ENCODE assay signal across 34 cellular contexts in the genomic region with DNA sequence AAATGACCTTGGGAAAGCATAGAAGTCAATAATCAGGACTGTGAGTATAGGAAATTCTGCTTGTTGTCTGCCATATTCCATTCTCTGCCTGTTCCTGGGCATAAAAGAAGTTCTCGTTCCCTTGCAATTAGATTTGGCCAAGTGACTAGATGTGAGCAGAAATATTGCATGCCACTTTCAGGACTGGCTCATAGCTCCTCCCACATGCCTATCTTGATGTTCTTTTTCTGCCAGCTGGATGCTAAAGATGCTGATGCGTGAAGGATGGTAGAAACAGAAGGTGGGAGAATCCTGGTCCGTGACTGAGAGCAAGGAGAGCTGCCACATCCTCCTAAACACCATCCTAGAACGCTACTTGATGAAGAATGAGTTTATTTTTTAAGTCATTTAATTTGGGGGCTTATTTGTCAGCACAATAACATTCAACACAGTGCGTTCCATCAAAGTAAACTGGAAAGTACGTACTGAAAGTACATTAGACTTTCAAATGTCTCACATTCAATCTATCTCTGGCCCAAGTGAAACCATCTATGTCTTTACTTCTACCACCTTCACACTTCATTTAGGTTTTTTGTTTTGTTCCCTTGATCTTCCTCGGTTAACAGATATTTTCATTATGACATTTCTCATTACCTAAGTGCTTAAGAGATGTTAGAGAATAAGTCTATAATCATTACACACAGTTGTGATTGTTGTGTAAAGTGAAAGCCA.
"Had no signal": no experiment of that assay in that cellular context is flagged by ENCODE, and none has a peak within 500 bp of the region (broad histone marks: within the 10 kb centered on the region; RNA-seq: fewer than 3 reads in every experiment).

No MANE protein-coding gene starts in this region.

- DNase-seq: activated CD4-positive, alpha-beta T cell treated with anti-CD3 and anti-CD28 coated beads, Interleukin-2, amount 10 ng/mL, durations not matched to agents 7 days and 5 days; activated CD4-positive, CD25-positive, alpha-beta regulatory T cell treated with anti-CD3 and anti-CD28 coated beads, Interleukin-2, amount 50 U/mL, for 72 hours; activated CD8-positive, alpha-beta memory T cell treated with anti-CD3 and anti-CD28 coated beads, Interleukin-2, amount 10 ng/mL, durations not matched to agents 7 days and 5 days; activated CD8-positive, alpha-beta T cell treated with anti-CD3 and anti-CD28 coated beads for 36 hours; activated effector memory CD4-positive, alpha-beta T cell treated with anti-CD3 and anti-CD28 coated beads, Interleukin-2, amount 50 U/mL, for 16 hours; activated naive CD4-positive, alpha-beta T cell treated with anti-CD3 and anti-CD28 coated beads for 36 hours; activated naive CD8-positive, alpha-beta T cell treated with anti-CD3 and anti-CD28 coated beads for 36 hours; activated T-cell treated with anti-CD3 and anti-CD28 coated beads, Interleukin-2, amount 50 U/mL, for 72 hours; adrenal gland; aorta; body of pancreas; cerebellar nuclear complex; colonic mucosa; effector CD8-positive, alpha-beta T cell; esophagus squamous epithelium; foreskin melanocyte; kidney glomerular epithelial cell; lower lobe of right lung; mucosa of descending colon; retina; sigmoid colon; small intestine; stimulated activated CD4-positive, alpha-beta T cell treated with anti-CD3 and anti-CD28 coated beads, Interleukin-4, amount 100 ng/mL, for 24 hours; stomach; T1000; thyroid gland; upper lobe of left lung had no signal

- H3K4me1 ChIP-seq: adrenal gland, body of pancreas, colonic mucosa, esophagus squamous epithelium, lower lobe of right lung, thyroid gland, upper lobe of left lung, vagina had no signal

- ATAC-seq: activated CD8-positive, alpha-beta memory T cell treated with anti-CD3 and anti-CD28 coated beads, Interleukin-2, amount 10 ng/mL, durations not matched to agents 7 days and 5 days; activated CD8-positive, alpha-beta T cell treated with anti-CD3 and anti-CD28 coated beads for 36 hours; body of pancreas; left lobe of liver; lower lobe of right lung; mucosa of descending colon; natural killer cell treated with Interleukin-12 subunit alpha and Interleukin-12 subunit beta and Interleukin-15 and Interleukin-18, amount 100 ng/mL, for 72 hours; stimulated activated effector memory CD8-positive, alpha-beta T cell treated with anti-CD3 and anti-CD28 coated beads, Interleukin-12 subunit alpha, Interleukin-12 subunit beta, amount 100 ng/mL, for 72 hours had no signal

- H3K9me3 ChIP-seq: adrenal gland, body of pancreas, colonic mucosa, esophagus squamous epithelium, lower lobe of right lung, mucosa of descending colon, neutrophil, sigmoid colon, stomach, thyroid gland, upper lobe of left lung, vagina had no signal

- H3K4me3 ChIP-seq: adrenal gland, body of pancreas, colonic mucosa, esophagus squamous epithelium, lower lobe of right lung, mucosa of descending colon, sigmoid colon, stomach, thyroid gland, upper lobe of left lung, vagina had no signal

- H3K27ac ChIP-seq: adrenal gland, body of pancreas, colonic mucosa, epithelial cell of prostate, esophagus squamous epithelium, lower lobe of right lung, neutrophil, stomach, thyroid gland, upper lobe of left lung, vagina had no signal

- H3K36me3 ChIP-seq: adrenal gland, colonic mucosa, esophagus squamous epithelium, lower lobe of right lung, neutrophil, sigmoid colon, stomach, thyroid gland, upper lobe of left lung, vagina had no signal

- H3K27me3 ChIP-seq: adrenal gland, body of pancreas, colonic mucosa, esophagus squamous epithelium, neutrophil, sigmoid colon, stomach, thyroid gland, upper lobe of left lung, vagina had no signal

- FAIRE-seq: endometrium, small intestine had no signal
